In genomic region chr10:16999665-17000451, GRCh38 we compare ENCODE assay signal across 18 cellular contexts.
DNase-seq lines count a peak whose midpoint lies in the region; ATAC-seq, FAIRE-seq and TF ChIP-seq lines count a peak whose summit lies in the region.
"Had no signal": no experiment of that assay in that cellular context is flagged by ENCODE, and none has a peak within 500 bp of the region (broad histone marks: within the 10 kb centered on the region; RNA-seq: fewer than 3 reads in every experiment).

No MANE protein-coding gene starts in this region.

- H2AFZ ChIP-seq in astrocyte (ENCODE audit: low read depth, low read length): no peak overlapping the region
- H2AFZ ChIP-seq: PC-9 had no signal

- no peak for ATAC-seq in natural killer cell treated with Interleukin-12 subunit alpha and Interleukin-12 subunit beta and Interleukin-15 and Interleukin-18, amount 100 ng/mL, for 72 hours
- ATAC-seq: activated T-cell treated with anti-CD3 and anti-CD28 coated beads, Interleukin-2, amount 50 U/mL, for 4 hours had no signal

- DNase-seq in EH (ENCODE audit: low read depth) (peak; percentile 51), astrocyte (ENCODE audit: low read depth) (peak; percentile 64), fibroblast of the aortic adventitia (ENCODE audit: low read depth) (peak; percentile 51), smooth muscle cell of the brain vasculature (ENCODE audit: low read depth, low spot score) (peak; percentile 81), 8988T (no peak), UCSD-AML1 (lab: John Stamatoyannopoulos, UW; ENCODE audit: unreplicated experiment) (no peak)
- no peak for DNase-seq in natural killer cell treated with Interleukin-12 subunit alpha and Interleukin-12 subunit beta and Interleukin-15 and Interleukin-18, amount 100 ng/mL, for 72 hours (ENCODE audit: low spot score)
- DNase-seq in activated CD4-positive, CD25-positive, alpha-beta regulatory T cell (lab: John Stamatoyannopoulos, UW): no peak
- DNase-seq: activated CD4-positive, alpha-beta T cell treated with anti-CD3 and anti-CD28 coated beads, Interleukin-2, amount 10 ng/mL, durations not matched to agents 24 days and 14 days; activated T-cell treated with anti-CD3 and anti-CD28 coated beads, Interleukin-2, amount 50 U/mL, for 4 hours; hippocampal formation; NCI-H1417; NCI-H524; PC-9 had no signal

- no peaks in the 10 kb centered on the region for H3K79me2 ChIP-seq in astrocyte (ENCODE audit: insufficient read depth, low read length)

- peaks cover 52% of the 10 kb centered on the region for H3K4me1 Mint-ChIP-seq in astrocyte (ENCODE audit: low read depth, unreplicated experiment)
- peaks cover 30 to 34% of the 10 kb centered on the region in 2 donors for H3K4me1 Mint-ChIP-seq in natural killer cell treated with Interleukin-12 subunit alpha and Interleukin-12 subunit beta and Interleukin-15 and Interleukin-18, amount 100 ng/mL, for 72 hours (ENCODE audit: low read depth in 2 of 2)

- H4K20me1 ChIP-seq in astrocyte (ENCODE audit: insufficient read depth, low read length): no peaks in the 10 kb centered on the region
- H4K20me1 ChIP-seq: BLaER1 treated with 17β-estradiol and CSF1 and Interleukin-3, amounts not matched to agents 10 nM and 100 nM had no signal

- no peaks in the 10 kb centered on the region for H3K36me3 ChIP-seq in astrocyte (ENCODE audit: insufficient read depth, low read length)
- H3K36me3 ChIP-seq: BLaER1 treated with 17β-estradiol and CSF1 and Interleukin-3, amounts not matched to agents 10 nM and 100 nM; neutrophil had no signal

- H3K27me3 ChIP-seq in astrocyte (ENCODE audit: insufficient read depth, low read length): no peaks in the 10 kb centered on the region
- H3K27me3 ChIP-seq: BLaER1 treated with 17β-estradiol and CSF1 and Interleukin-3, amounts not matched to agents 10 nM and 100 nM had no signal

- peak overlapping the region; percentile 95 for H3K27ac Mint-ChIP-seq in astrocyte (ENCODE audit: unreplicated experiment)
- H3K27ac Mint-ChIP-seq in natural killer cell treated with Interleukin-12 subunit alpha and Interleukin-12 subunit beta and Interleukin-15 and Interleukin-18, amount 100 ng/mL, for 72 hours: no peak overlapping the region
- H3K27ac Mint-ChIP-seq: activated CD4-positive, alpha-beta T cell treated with anti-CD3 and anti-CD28 coated beads, Interleukin-2, amount 10 ng/mL, durations not matched to agents 24 days and 14 days; T-helper 1 cell treated with Interleukin-12 subunit alpha and Interleukin-12 subunit beta and Interleukin-4 antibody, amounts not matched to agents 30 μg/mL and 1 μg/mL, for 36 hours had no signal

- no peak overlapping the region for H3K9ac ChIP-seq in astrocyte (ENCODE audit: low read length)
- H3K9ac ChIP-seq: BLaER1 treated with 17β-estradiol and CSF1 and Interleukin-3, amounts not matched to agents 10 nM and 100 nM had no signal

- H3K36me3 Mint-ChIP-seq in astrocyte (ENCODE audit: low read depth, unreplicated experiment): peaks cover 2% of the 10 kb centered on the region
- H3K36me3 Mint-ChIP-seq in natural killer cell treated with Interleukin-12 subunit alpha and Interleukin-12 subunit beta and Interleukin-15 and Interleukin-18, amount 100 ng/mL, for 72 hours: peaks cover 5% of the 10 kb centered on the region

- TF ChIP-seq CTCF in astrocyte (IDR thresholded peaks at IDR 0.05; ENCODE audit: insufficient read depth, low read depth, low read length): no peak
- TF ChIP-seq CTCF in fibroblast of the aortic adventitia (IDR thresholded peaks at IDR 0.05; ENCODE audit: insufficient read depth, low read length): no peak

- no peak overlapping the region for H3K4me2 ChIP-seq in astrocyte (ENCODE audit: low read length)
- H3K4me2 ChIP-seq: BLaER1 treated with 17β-estradiol and CSF1 and Interleukin-3, amounts not matched to agents 10 nM and 100 nM; PC-9 had no signal

- FAIRE-seq in astrocyte (lab: Jason Lieb, UNC): no peak
- FAIRE-seq: endometrium had no signal

- H3K9me3 ChIP-seq in astrocyte (ENCODE audit: insufficient read depth, low read depth, low read length): no peaks in the 10 kb centered on the region
- H3K9me3 ChIP-seq: neutrophil had no signal

- no peaks in the 10 kb centered on the region for H3K27me3 Mint-ChIP-seq in astrocyte (ENCODE audit: low read depth, unreplicated experiment)
- H3K27me3 Mint-ChIP-seq in natural killer cell treated with Interleukin-12 subunit alpha and Interleukin-12 subunit beta and Interleukin-15 and Interleukin-18, amount 100 ng/mL, for 72 hours: peaks cover 24 to 27% of the 10 kb centered on the region in 2 donors

- H3K9me3 Mint-ChIP-seq in astrocyte (ENCODE audit: unreplicated experiment): peaks cover 13% of the 10 kb centered on the region
- no peaks in the 10 kb centered on the region for H3K9me3 Mint-ChIP-seq in natural killer cell treated with Interleukin-12 subunit alpha and Interleukin-12 subunit beta and Interleukin-15 and Interleukin-18, amount 100 ng/mL, for 72 hours
- H3K9me3 Mint-ChIP-seq: activated T-cell treated with anti-CD3 and anti-CD28 coated beads, Interleukin-2, amount 50 U/mL, for 4 hours had no signal

- H3K4me3 Mint-ChIP-seq in astrocyte (ENCODE audit: unreplicated experiment): no peak overlapping the region
- no peak overlapping the region for H3K4me3 Mint-ChIP-seq in natural killer cell treated with Interleukin-12 subunit alpha and Interleukin-12 subunit beta and Interleukin-15 and Interleukin-18, amount 100 ng/mL, for 72 hours
- H3K4me3 Mint-ChIP-seq: activated CD4-positive, alpha-beta T cell treated with anti-CD3 and anti-CD28 coated beads, Interleukin-2, amount 10 ng/mL, durations not matched to agents 24 days and 14 days; activated T-cell treated with anti-CD3 and anti-CD28 coated beads, Interleukin-2, amount 50 U/mL, for 4 hours; T-helper 1 cell treated with Interleukin-12 subunit alpha and Interleukin-12 subunit beta and Interleukin-4 antibody, amounts not matched to agents 30 μg/mL and 1 μg/mL, for 36 hours had no signal

- no peak overlapping the region for H3K4me3 ChIP-seq in astrocyte (ENCODE audit: insufficient read depth, low read depth, low read length)
- no peak overlapping the region for H3K4me3 ChIP-seq in fibroblast of the aortic adventitia (ENCODE audit: low read depth, low read length)
- H3K4me3 ChIP-seq: BLaER1 treated with 17β-estradiol and CSF1 and Interleukin-3, amounts not matched to agents 10 nM and 100 nM; PC-9 had no signal

- peaks cover 49% of the 10 kb centered on the region for H3K4me1 ChIP-seq in astrocyte (ENCODE audit: insufficient read depth, low read length)

- no peak overlapping the region for H3K27ac ChIP-seq in astrocyte (ENCODE audit: low read depth, low read length)
- H3K27ac ChIP-seq: BLaER1 treated with 17β-estradiol and CSF1 and Interleukin-3, amounts not matched to agents 10 nM and 100 nM; neutrophil; PC-9 had no signal

Comparison
In these comparisons a context has a peak if more than half of its experiments do, and no peak if none do; other contexts are left out.
1. DNase-seq: peak in EH (single experiment), astrocyte (single experiment), fibroblast of the aortic adventitia (single experiment) and smooth muscle cell of the brain vasculature (single experiment); none in 8988T (single experiment), natural killer cell treated with Interleukin-12 subunit alpha and Interleukin-12 subunit beta and Interleukin-15 and Interleukin-18, amount 100 ng/mL, for 72 hours (single experiment), activated CD4-positive, CD25-positive, alpha-beta regulatory T cell (0 of 4) and UCSD-AML1 (single experiment).